Comparison of ENCODE assay signal across 1 cellular context in genomic region chr3:120983841-120984240, GRCh38.
TF ChIP-seq lines count a peak whose summit lies in the region.

No MANE protein-coding gene starts in this region.

TF ChIP-seq in GM23338, 12 proteins besides CTCF, POLR2A, EP300 and RAD21 (continued from another document):
- TF ChIP-seq, protein P1, sequence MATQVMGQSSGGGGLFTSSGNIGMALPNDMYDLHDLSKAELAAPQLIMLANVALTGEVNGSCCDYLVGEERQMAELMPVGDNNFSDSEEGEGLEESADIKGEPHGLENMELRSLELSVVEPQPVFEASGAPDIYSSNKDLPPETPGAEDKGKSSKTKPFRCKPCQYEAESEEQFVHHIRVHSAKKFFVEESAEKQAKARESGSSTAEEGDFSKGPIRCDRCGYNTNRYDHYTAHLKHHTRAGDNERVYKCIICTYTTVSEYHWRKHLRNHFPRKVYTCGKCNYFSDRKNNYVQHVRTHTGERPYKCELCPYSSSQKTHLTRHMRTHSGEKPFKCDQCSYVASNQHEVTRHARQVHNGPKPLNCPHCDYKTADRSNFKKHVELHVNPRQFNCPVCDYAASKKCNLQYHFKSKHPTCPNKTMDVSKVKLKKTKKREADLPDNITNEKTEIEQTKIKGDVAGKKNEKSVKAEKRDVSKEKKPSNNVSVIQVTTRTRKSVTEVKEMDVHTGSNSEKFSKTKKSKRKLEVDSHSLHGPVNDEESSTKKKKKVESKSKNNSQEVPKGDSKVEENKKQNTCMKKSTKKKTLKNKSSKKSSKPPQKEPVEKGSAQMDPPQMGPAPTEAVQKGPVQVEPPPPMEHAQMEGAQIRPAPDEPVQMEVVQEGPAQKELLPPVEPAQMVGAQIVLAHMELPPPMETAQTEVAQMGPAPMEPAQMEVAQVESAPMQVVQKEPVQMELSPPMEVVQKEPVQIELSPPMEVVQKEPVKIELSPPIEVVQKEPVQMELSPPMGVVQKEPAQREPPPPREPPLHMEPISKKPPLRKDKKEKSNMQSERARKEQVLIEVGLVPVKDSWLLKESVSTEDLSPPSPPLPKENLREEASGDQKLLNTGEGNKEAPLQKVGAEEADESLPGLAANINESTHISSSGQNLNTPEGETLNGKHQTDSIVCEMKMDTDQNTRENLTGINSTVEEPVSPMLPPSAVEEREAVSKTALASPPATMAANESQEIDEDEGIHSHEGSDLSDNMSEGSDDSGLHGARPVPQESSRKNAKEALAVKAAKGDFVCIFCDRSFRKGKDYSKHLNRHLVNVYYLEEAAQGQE (IDR thresholded peaks at IDR 0.05; ENCODE audit: unreplicated experiment): no peak
